ENCODE assay signal across 16 cellular contexts in the genomic region with DNA sequence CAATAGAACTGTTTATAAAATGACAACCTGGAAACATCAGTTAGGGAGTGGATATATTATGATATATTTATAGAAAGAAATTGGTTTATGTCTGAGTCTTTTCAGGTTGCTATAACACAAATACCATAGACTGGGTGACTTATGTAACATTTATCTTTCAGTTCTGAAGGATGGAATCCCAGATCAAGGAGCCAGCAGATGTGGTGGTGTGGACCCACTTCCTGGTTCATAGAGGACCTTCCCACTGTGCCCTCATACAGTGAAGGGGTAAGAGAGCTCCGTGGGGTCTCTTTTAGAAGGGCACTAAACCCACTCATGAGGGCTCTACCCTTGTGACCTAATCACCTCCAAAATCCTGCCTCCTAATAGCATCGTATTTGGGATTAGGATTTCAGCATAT.
DNase-seq lines count a peak whose midpoint lies in the region; ATAC-seq and TF ChIP-seq lines count a peak whose summit lies in the region.
"Had no signal": no experiment of that assay in that cellular context is flagged by ENCODE, and none has a peak within 500 bp of the region (broad histone marks: within the 10 kb centered on the region; RNA-seq: fewer than 3 reads in every experiment).

No MANE protein-coding gene starts in this region.

- no TSS peak for BruUV-seq in Calu3 (replicated peaks; lab: Mats Ljungman, UMichigan)

- DNase-seq in DMS53 (lab: John Stamatoyannopoulos, UW) (peak; percentile 45), DMS53 treated with DMSO at 0.1 percent for 48 hours (lab: John Stamatoyannopoulos, UW; ENCODE audit: unreplicated experiment) (no peak), OCI-M1 (lab: John Stamatoyannopoulos, UW) (no peak), NCI-H1417 treated with DMSO at 0.1 percent for 48 hours (lab: John Stamatoyannopoulos, UW) (no peak), Calu3 (no peak)
- no peak for DNase-seq in stimulated activated naive CD8-positive, alpha-beta T cell treated with anti-CD3 and anti-CD28 coated beads, Interleukin-15, Interleukin-2, amounts not matched to agents 100 U/mL and 50 U/mL, for 24 hours
- DNase-seq in effector memory CD8-positive, alpha-beta T cell: no peak
- DNase-seq: brain microvascular endothelial cell, Caco-2, head of caudate nucleus, left ventricle myocardium inferior, NCI-H1092, NCI-H524, psoas muscle, SK-N-SH had no signal

- intact Hi-C loops in Calu3 (cut with micrococcal nuclease; ENCODE audit: unreplicated experiment): no loop called here

- H3K4me1 Mint-ChIP-seq in stimulated activated naive CD8-positive, alpha-beta T cell treated with anti-CD3 and anti-CD28 coated beads, Interleukin-15, Interleukin-2, amounts not matched to agents 100 ng/mL and 50 ng/mL, for 24 hours (ENCODE audit: low read depth): peaks cover 91% of the 10 kb centered on the region
- H3K4me1 Mint-ChIP-seq in effector memory CD8-positive, alpha-beta T cell (ENCODE audit: low read depth in 2 of 2): peaks cover 49 to 58% of the 10 kb centered on the region in 2 donors
- peaks cover 9% of the 10 kb centered on the region for H3K4me1 Mint-ChIP-seq in Calu3 (ENCODE audit: low read depth, unreplicated experiment)

- H3K27me3 Mint-ChIP-seq in stimulated activated naive CD8-positive, alpha-beta T cell treated with anti-CD3 and anti-CD28 coated beads, Interleukin-15, Interleukin-2, amounts not matched to agents 100 ng/mL and 50 ng/mL, for 24 hours: no peaks in the 10 kb centered on the region
- H3K27me3 Mint-ChIP-seq in effector memory CD8-positive, alpha-beta T cell: no peaks in the 10 kb centered on the region
- no peaks in the 10 kb centered on the region for H3K27me3 Mint-ChIP-seq in Calu3 (ENCODE audit: unreplicated experiment)

- peaks cover 10% of the 10 kb centered on the region for H3K9me3 Mint-ChIP-seq in stimulated activated naive CD8-positive, alpha-beta T cell treated with anti-CD3 and anti-CD28 coated beads, Interleukin-15, Interleukin-2, amounts not matched to agents 100 ng/mL and 50 ng/mL, for 24 hours
- H3K9me3 Mint-ChIP-seq in effector memory CD8-positive, alpha-beta T cell: no peaks in the 10 kb centered on the region
- no peaks in the 10 kb centered on the region for H3K9me3 Mint-ChIP-seq in Calu3 (ENCODE audit: low read depth, unreplicated experiment)

- H3K4me3 Mint-ChIP-seq in stimulated activated naive CD8-positive, alpha-beta T cell treated with anti-CD3 and anti-CD28 coated beads, Interleukin-15, Interleukin-2, amounts not matched to agents 100 ng/mL and 50 ng/mL, for 24 hours: peak overlapping the region; percentile 31
- H3K4me3 Mint-ChIP-seq in effector memory CD8-positive, alpha-beta T cell: peak overlapping the region; percentile 53 to 60
- no peak overlapping the region for H3K4me3 Mint-ChIP-seq in Calu3 (ENCODE audit: low read depth, unreplicated experiment)

- CTCF ChIA-PET in Calu3 (lab: Charles Lee): no interaction called here

- H3K36me3 Mint-ChIP-seq in stimulated activated naive CD8-positive, alpha-beta T cell treated with anti-CD3 and anti-CD28 coated beads, Interleukin-15, Interleukin-2, amounts not matched to agents 100 ng/mL and 50 ng/mL, for 24 hours (ENCODE audit: low read depth): peaks cover 40% of the 10 kb centered on the region
- peaks cover 7% of the 10 kb centered on the region for H3K36me3 Mint-ChIP-seq in effector memory CD8-positive, alpha-beta T cell (ENCODE audit: insufficient read depth)
- no peaks in the 10 kb centered on the region for H3K36me3 Mint-ChIP-seq in Calu3 (ENCODE audit: insufficient read depth, unreplicated experiment)

- peak overlapping the region; percentile 83 for H3K27ac Mint-ChIP-seq in stimulated activated naive CD8-positive, alpha-beta T cell treated with anti-CD3 and anti-CD28 coated beads, Interleukin-15, Interleukin-2, amounts not matched to agents 100 ng/mL and 50 ng/mL, for 24 hours
- peak overlapping the region; percentile 57 to 66 for H3K27ac Mint-ChIP-seq in effector memory CD8-positive, alpha-beta T cell
- H3K27ac Mint-ChIP-seq in Calu3 (ENCODE audit: unreplicated experiment): no peak overlapping the region

- TF ChIP-seq CTCF in Calu3 (IDR thresholded peaks at IDR 0.05; ENCODE audit: unreplicated experiment): no peak

- ATAC-seq in stimulated activated naive CD8-positive, alpha-beta T cell treated with anti-CD3 and anti-CD28 coated beads, Interleukin-15, Interleukin-2, amounts not matched to agents 100 U/mL and 50 U/mL, for 24 hours: no peak
- ATAC-seq in effector memory CD8-positive, alpha-beta T cell (replicated peaks): peak; percentile 39
- ATAC-seq: psoas muscle had no signal
